ENCODE assay signal across 29 cellular contexts in the genomic region with DNA sequence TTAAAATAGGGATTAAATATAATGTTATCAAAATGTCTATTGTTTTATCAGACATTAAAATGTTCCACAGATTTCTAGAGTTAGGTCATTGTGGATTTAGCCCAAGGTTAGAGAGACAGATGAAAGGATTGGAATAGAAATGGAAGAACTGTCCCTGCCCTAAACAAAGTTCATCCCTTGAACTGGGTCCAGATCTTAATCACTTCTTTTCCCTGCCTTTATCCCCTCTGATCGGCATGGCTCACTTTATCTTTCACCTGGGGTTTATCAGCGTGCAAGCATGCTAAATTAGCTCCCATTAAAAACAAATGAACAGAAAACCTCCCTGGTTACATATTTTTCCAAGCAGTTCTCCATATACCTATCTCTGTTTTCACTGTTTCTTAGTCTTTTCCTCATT.
"Had no signal": no experiment of that assay in that cellular context is flagged by ENCODE, and none has a peak within 500 bp of the region (broad histone marks: within the 10 kb centered on the region; RNA-seq: fewer than 3 reads in every experiment).

No MANE protein-coding gene starts in this region.

- H3K27me3 ChIP-seq: colonic mucosa, dorsolateral prefrontal cortex, esophagus muscularis mucosa, esophagus squamous epithelium, foreskin keratinocyte, gastrocnemius medialis, gastroesophageal sphincter, heart left ventricle, heart right ventricle had no signal

- H3K27ac ChIP-seq: colonic mucosa, coronary artery, dorsolateral prefrontal cortex, epithelial cell of prostate, esophagus muscularis mucosa, esophagus squamous epithelium, foreskin keratinocyte, gastrocnemius medialis, gastroesophageal sphincter, heart left ventricle, heart right ventricle had no signal

- H3K4me1 Mint-ChIP-seq: endodermal cell had no signal

- H3K9me3 ChIP-seq: colonic mucosa, esophagus muscularis mucosa, gastrocnemius medialis, gastroesophageal sphincter had no signal

- FAIRE-seq: colon, endometrium, endothelial cell of umbilical vein, frontal cortex had no signal

- DNase-seq: colonic mucosa; cortex of kidney; dermis blood vessel endothelial cell; dorsolateral prefrontal cortex; effector CD4-positive, alpha-beta T cell; effector CD8-positive, alpha-beta T cell; effector memory CD4-positive, alpha-beta T cell; effector memory CD8-positive, alpha-beta T cell; endodermal cell; erythroblast; esophagus squamous epithelium; foreskin fibroblast; foreskin keratinocyte; foreskin melanocyte; gastrocnemius medialis; glutamatergic neuron; head of caudate nucleus; heart left ventricle; heart right ventricle had no signal

- H3K36me3 ChIP-seq: colonic mucosa, esophagus muscularis mucosa, esophagus squamous epithelium, gastrocnemius medialis, gastroesophageal sphincter, heart left ventricle, heart right ventricle had no signal

- ATAC-seq: effector memory CD8-positive, alpha-beta T cell; esophagus mucosa; foreskin keratinocyte; gastrocnemius medialis; gastroesophageal sphincter; heart left ventricle; heart right ventricle had no signal

- H3K4me1 ChIP-seq: foreskin keratinocyte had no signal

- H3K4me3 Mint-ChIP-seq: dendritic cell treated with granulocyte-macrophage colony-stimulating factor and Interleukin-4, amounts not matched to agents 40 ng/mL and 50 ng/mL, for 4 days; effector memory CD8-positive, alpha-beta T cell; endodermal cell had no signal

- H3K27ac Mint-ChIP-seq: dendritic cell treated with granulocyte-macrophage colony-stimulating factor and Interleukin-4, amounts not matched to agents 40 ng/mL and 50 ng/mL, for 4 days; effector memory CD8-positive, alpha-beta T cell; endodermal cell had no signal

- H3K4me3 ChIP-seq: colonic mucosa, coronary artery, dorsolateral prefrontal cortex, esophagus muscularis mucosa, esophagus squamous epithelium, gastrocnemius medialis, gastroesophageal sphincter, heart left ventricle, heart right ventricle had no signal
